In the genomic region with DNA sequence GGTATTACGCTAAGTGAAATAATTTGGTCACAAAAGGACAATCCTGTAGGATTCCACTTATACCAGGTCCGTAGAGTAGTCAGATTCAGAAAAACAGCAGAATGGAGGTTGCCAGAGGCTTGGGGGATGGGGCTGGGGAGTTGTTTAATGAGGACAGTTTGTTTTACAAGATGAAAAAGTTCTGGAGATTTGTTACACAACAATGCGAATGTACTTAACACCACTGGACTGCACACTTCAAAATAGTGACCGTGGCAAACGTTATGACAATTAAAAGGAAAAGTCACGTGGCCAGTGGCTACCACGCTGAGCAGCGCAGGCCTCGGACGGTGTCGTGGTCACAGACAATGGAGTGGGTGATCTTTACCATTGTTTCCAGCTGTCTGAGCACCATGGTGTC, we compare ENCODE assay signal across 12 cellular contexts.
DNase-seq lines count a peak whose midpoint lies in the region; ATAC-seq and TF ChIP-seq lines count a peak whose summit lies in the region.
"Had no signal": no experiment of that assay in that cellular context is flagged by ENCODE, and none has a peak within 500 bp of the region (broad histone marks: within the 10 kb centered on the region; RNA-seq: fewer than 3 reads in every experiment).

No MANE protein-coding gene starts in this region.

- CTCF ChIA-PET in activated CD4-positive, alpha-beta T cell treated with anti-CD3 and anti-CD28 coated beads for 36 hours (lab: Charles Lee), result no interaction called here

- H3K36me3 Mint-ChIP-seq in activated CD4-positive, alpha-beta T cell treated with anti-CD3 and anti-CD28 coated beads for 36 hours (ENCODE audit: low read depth), result peaks cover 36% of the 10 kb centered on the region

- no peak for ATAC-seq in activated CD4-positive, alpha-beta T cell treated with anti-CD3 and anti-CD28 coated beads for 36 hours
- ATAC-seq in foreskin keratinocyte (no peak), GM18868 (IDR thresholded peaks at IDR 0.05; ENCODE audit: unreplicated experiment) (no peak)
- ATAC-seq: heart right ventricle had no signal

- DNase-seq in activated CD4-positive, alpha-beta T cell treated with anti-CD3 and anti-CD28 coated beads for 36 hours, result no peak
- no peak for DNase-seq in activated CD4-positive, alpha-beta T cell treated with anti-CD3 and anti-CD28 coated beads, Interleukin-2, amount 50 U/mL, for 48 hours
- DNase-seq in Peyer's patch (no peak), foreskin keratinocyte (no peak), smooth muscle cell (lab: John Stamatoyannopoulos, UW; ENCODE audit: unreplicated experiment) (no peak), lower leg skin (ENCODE audit: low spot score in 2 of 2) (no peak), RKO (ENCODE audit: low spot score) (no peak)
- DNase-seq: heart right ventricle; NCI-H1092 treated with DMSO at 0.1 percent for 48 hours; stimulated activated CD4-positive, alpha-beta T cell treated with anti-CD3 and anti-CD28 coated beads, Interleukin-15, amount 100 ng/mL, for 24 hours; T-helper 9 cell had no signal

- POLR2A ChIA-PET in activated CD4-positive, alpha-beta T cell treated with anti-CD3 and anti-CD28 coated beads for 36 hours (lab: Charles Lee), result no interaction called here

- H3K4me1 ChIP-seq in Peyer's patch (peaks cover 5 to 57% (median 29%) of the 10 kb centered on the region in 4 donors), foreskin keratinocyte (peaks cover 43% of the 10 kb centered on the region), smooth muscle cell (ENCODE audit: low read depth) (peaks cover 49% of the 10 kb centered on the region)

- 74% methylated on average over 11 of the region's 11 CpGs for WGBS in smooth muscle cell (ENCODE audit: low lambda C conversion rate)
- 63 to 64% methylated on average over 11 of the region's 11 CpGs for WGBS in lower leg skin, 2 donors

- H3K27me3 ChIP-seq in Peyer's patch (no peaks in the 10 kb centered on the region), foreskin keratinocyte (no peaks in the 10 kb centered on the region), smooth muscle cell (ENCODE audit: low read depth) (no peaks in the 10 kb centered on the region)
- H3K27me3 ChIP-seq: heart right ventricle had no signal

- peak overlapping the region; percentile 74 for H3K27ac Mint-ChIP-seq in activated CD4-positive, alpha-beta T cell treated with anti-CD3 and anti-CD28 coated beads for 36 hours

- H3K4me3 Mint-ChIP-seq in activated CD4-positive, alpha-beta T cell treated with anti-CD3 and anti-CD28 coated beads for 36 hours, result no peak overlapping the region

- H3K27me3 Mint-ChIP-seq in activated CD4-positive, alpha-beta T cell treated with anti-CD3 and anti-CD28 coated beads for 36 hours, result no peaks in the 10 kb centered on the region

- intact Hi-C loops in activated CD4-positive, alpha-beta T cell treated with anti-CD3 and anti-CD28 coated beads for 36 hours (cut with DNase I, micrococcal nuclease), result loop anchor here in 1 of 2 experiments (10.0 kb wide), 1 partner anchor 334 kb away; a partner anchor contains a TSS
- intact Hi-C loops in lower leg skin (cut with DNase I; ENCODE audit: low total_unique reads), result no loop called here

- H3K79me2 ChIP-seq in smooth muscle cell (ENCODE audit: low read depth), result peaks cover 87% of the 10 kb centered on the region

- no peak overlapping the region for H3K9ac ChIP-seq in smooth muscle cell (ENCODE audit: low read depth)

- peaks cover 100% of the 10 kb centered on the region for H4K20me1 ChIP-seq in smooth muscle cell (ENCODE audit: low read depth)

- peaks cover 65% of the 10 kb centered on the region for H3K4me1 Mint-ChIP-seq in activated CD4-positive, alpha-beta T cell treated with anti-CD3 and anti-CD28 coated beads for 36 hours

- TF ChIP-seq CTCF in Peyer's patch (IDR thresholded peaks at IDR 0.05) (no peak), foreskin keratinocyte (conservative IDR thresholded peaks at IDR 0.05) (no peak), smooth muscle cell (IDR thresholded peaks at IDR 0.05; ENCODE audit: borderline replicate concordance, insufficient read depth, poor library complexity, severe bottlenecking) (no peak), lower leg skin (IDR thresholded peaks at IDR 0.05) (no peak)

- H3K4me3 ChIP-seq in Peyer's patch (no peak overlapping the region), smooth muscle cell (no peak overlapping the region), lower leg skin (ENCODE audit: low read depth, poor library complexity, severe bottlenecking) (no peak overlapping the region)
- H3K4me3 ChIP-seq: heart right ventricle had no signal

- H3K27ac ChIP-seq in Peyer's patch (peak overlapping the region in 3 of 4 donors; percentile 19 to 40 (median 20)), foreskin keratinocyte (peak overlapping the region; percentile 89), smooth muscle cell (ENCODE audit: low read depth) (peak overlapping the region; percentile 42)

- no peaks in the 10 kb centered on the region for H3K9me3 Mint-ChIP-seq in activated CD4-positive, alpha-beta T cell treated with anti-CD3 and anti-CD28 coated beads for 36 hours (ENCODE audit: low read depth)

- TF ChIP-seq POLR2A in Peyer's patch (IDR thresholded peaks at IDR 0.05), result no peak
- no peak for TF ChIP-seq POLR2A in lower leg skin (IDR thresholded peaks at IDR 0.05)

- peaks cover 0 to 28% (median 0%) of the 10 kb centered on the region in 3 donors for H3K36me3 ChIP-seq in Peyer's patch
- H3K36me3 ChIP-seq in smooth muscle cell (ENCODE audit: low read depth), result no peaks in the 10 kb centered on the region

- H2AFZ ChIP-seq in smooth muscle cell (ENCODE audit: low read depth), result no peak overlapping the region

- H3F3A ChIP-seq in smooth muscle cell (ENCODE audit: low read depth), result peaks cover 28% of the 10 kb centered on the region

- peak overlapping the region; percentile 67 for H3K4me2 ChIP-seq in smooth muscle cell

- H3K9me3 ChIP-seq in Peyer's patch (no peaks in the 10 kb centered on the region), smooth muscle cell (replicated peaks; ENCODE audit: low read depth) (no peaks in the 10 kb centered on the region)
- H3K9me3 ChIP-seq: heart right ventricle had no signal

Comparison
In these comparisons a context has a peak if more than half of its experiments do, and no peak if none do; other contexts are left out.
1. H3K27ac ChIP-seq: peak in every context shown above with its lines; median percentile 89 in foreskin keratinocyte; 42 in smooth muscle cell; 20 in Peyer's patch.